Comparison of ENCODE assay signal across 12 cellular contexts in genomic region chr4:111268769-111269414, GRCh38.
DNase-seq lines count a peak whose midpoint lies in the region; ATAC-seq and TF ChIP-seq lines count a peak whose summit lies in the region.
"Had no signal": no experiment of that assay in that cellular context is flagged by ENCODE, and none has a peak within 500 bp of the region (broad histone marks: within the 10 kb centered on the region; RNA-seq: fewer than 3 reads in every experiment).

No MANE protein-coding gene starts in this region.

- H3K79me2 ChIP-seq in ACC112 (ENCODE audit: control insufficient read depth, insufficient read depth, low read length, unreplicated experiment) = no peaks in the 10 kb centered on the region

- peak overlapping the region; percentile 34; the same call in 1 of the 2 replicates for H3K4me3 ChIP-seq in ACC112 (ENCODE audit: low read depth, low read length)
- no peak overlapping the region for H3K4me3 ChIP-seq in brain microvascular endothelial cell (ENCODE audit: low read depth, low read length)
- H3K4me3 ChIP-seq: BLaER1, left ventricle myocardium inferior had no signal

- no peaks in the 10 kb centered on the region for H3K36me3 ChIP-seq in ACC112 (ENCODE audit: insufficient read depth, low read length)
- H3K36me3 ChIP-seq in brain microvascular endothelial cell (replicated peaks) = no peaks in the 10 kb centered on the region
- H3K36me3 ChIP-seq: BLaER1, left ventricle myocardium inferior had no signal

- peaks cover 6% of the 10 kb centered on the region for H3K4me1 ChIP-seq in ACC112 (ENCODE audit: control insufficient read depth, insufficient read depth, low read length, unreplicated experiment)
- H3K4me1 ChIP-seq: BLaER1 had no signal

- H3K27me3 ChIP-seq in ACC112 (ENCODE audit: insufficient read depth, low read length) (peaks cover 35% of the 10 kb centered on the region), brain microvascular endothelial cell (replicated peaks) (no peaks in the 10 kb centered on the region)
- H3K27me3 ChIP-seq: BLaER1 had no signal

- TF ChIP-seq CTCF in brain microvascular endothelial cell (IDR thresholded peaks at IDR 0.05; ENCODE audit: low read depth, low read length, missing control alignments) = no peak

- peak; percentile 1 for DNase-seq in brain microvascular endothelial cell
- DNase-seq in NCI-H774 (lab: John Stamatoyannopoulos, UW) = no peak
- no peak for DNase-seq in NOMO-1 treated with DMSO at 0.1 percent for 48 hours (lab: John Stamatoyannopoulos, UW; ENCODE audit: unreplicated experiment)
- no peak for DNase-seq in NCI-H1048 (lab: John Stamatoyannopoulos, UW)
- DNase-seq: cortex of kidney, left ventricle myocardium inferior had no signal

- H3K27ac ChIP-seq in ACC112 (ENCODE audit: low read depth, low read length) = no peak overlapping the region
- H3K27ac ChIP-seq in brain microvascular endothelial cell = no peak overlapping the region
- H3K27ac ChIP-seq: BLaER1, left ventricle myocardium inferior had no signal

- peak overlapping the region; percentile 33 for H2AFZ ChIP-seq in ACC112 (ENCODE audit: low read length, unreplicated experiment)

- in situ Hi-C loops in brain microvascular endothelial cell (cut with HindIII; ENCODE audit: low pct_ligation_motif_present, low sequenced_read_pairs) = no loop called here

- ATAC-seq in GM19023 (IDR thresholded peaks at IDR 0.05; ENCODE audit: unreplicated experiment) (peak; percentile 72), HG03175 (IDR thresholded peaks at IDR 0.05; ENCODE audit: unreplicated experiment) (peak; percentile 65), GM19324 (IDR thresholded peaks at IDR 0.05; ENCODE audit: low FRiP score, unreplicated experiment) (no peak)
- ATAC-seq: Panc1 had no signal
